In the genomic region with DNA sequence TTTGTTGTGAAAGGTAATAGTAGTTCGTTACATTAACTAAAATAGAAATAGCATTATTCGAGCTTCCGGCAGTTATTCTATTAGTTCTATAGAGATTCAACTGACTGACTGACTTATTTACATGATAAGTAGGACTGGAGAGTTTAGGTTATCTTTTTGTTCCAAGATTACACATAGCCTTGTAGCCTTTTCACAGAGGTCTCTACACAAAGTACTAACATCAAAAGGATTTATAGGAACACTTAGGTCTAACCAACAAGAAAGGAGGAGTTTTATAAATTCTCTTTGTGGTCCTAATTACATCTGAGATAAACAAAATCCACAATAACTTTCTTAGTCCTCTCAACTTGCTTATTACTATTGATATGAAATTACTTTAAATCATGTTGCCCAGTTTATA, we compare ENCODE assay signal across 32 cellular contexts.
"Had no signal": no experiment of that assay in that cellular context is flagged by ENCODE, and none has a peak within 500 bp of the region (broad histone marks: within the 10 kb centered on the region; RNA-seq: fewer than 3 reads in every experiment).

No MANE protein-coding gene starts in this region.

- H3K27me3 ChIP-seq: adrenal gland, ascending aorta, body of pancreas, brain microvascular endothelial cell, breast epithelium, cardiac muscle cell had no signal

- H3K4me1 ChIP-seq: ascending aorta, body of pancreas, breast epithelium had no signal

- H3K9me3 ChIP-seq: adrenal gland, ascending aorta, body of pancreas, breast epithelium had no signal

- FAIRE-seq: astrocyte, bronchial epithelial cell had no signal

- H3K36me3 ChIP-seq: breast epithelium, cardiac muscle cell had no signal

- ATAC-seq: activated naive CD4-positive, alpha-beta T cell treated with anti-CD3 and anti-CD28 coated beads, Interleukin-2, amount 50 U/mL, for 72 hours; activated naive CD8-positive, alpha-beta T cell treated with anti-CD3 and anti-CD28 coated beads, Interleukin-2, amount 50 U/mL, for 24 hours; activated T-cell treated with anti-CD3 and anti-CD28 coated beads, Interleukin-2, amount 50 U/mL, for 4 hours; activated T-cell treated with anti-CD3 and anti-CD28 coated beads, Interleukin-2, amount 50 U/mL, for 72 hours; activated T-helper 17 cell treated with anti-CD3 and anti-CD28 coated beads, Interleukin-2, amount 50 U/mL, for 72 hours; body of pancreas had no signal

- H3K4me3 ChIP-seq: adrenal gland, ascending aorta, body of pancreas, breast epithelium, cardiac muscle cell had no signal

- DNase-seq: activated effector memory CD4-positive, alpha-beta T cell treated with anti-CD3 and anti-CD28 coated beads, Interleukin-2, amount 50 U/mL, for 16 hours; activated effector memory CD4-positive, alpha-beta T cell treated with Interleukin-2 at 50 U/mL for 16 hours; activated gamma-delta T cell; activated gamma-delta T cell treated with Interleukin-2 at 50 U/mL for 16 hours; activated naive CD4-positive, alpha-beta T cell; activated naive CD4-positive, alpha-beta T cell treated with anti-CD3 and anti-CD28 coated beads for 36 hours; activated naive CD4-positive, alpha-beta T cell treated with anti-CD3 and anti-CD28 coated beads, Interleukin-2, amount 10 ng/mL, durations not matched to agents 7 days and 5 days; activated naive CD4-positive, alpha-beta T cell treated with anti-CD3 and anti-CD28 coated beads, Interleukin-2, amount 50 U/mL, for 16 hours; activated naive CD4-positive, alpha-beta T cell treated with Interleukin-2 at 50 U/mL for 16 hours; activated naive CD8-positive, alpha-beta T cell treated with anti-CD3 and anti-CD28 coated beads for 36 hours; activated naive CD8-positive, alpha-beta T cell treated with anti-CD3 and anti-CD28 coated beads, Interleukin-2, amount 10 ng/mL, durations not matched to agents 7 days and 5 days; activated naive CD8-positive, alpha-beta T cell treated with anti-CD3 and anti-CD28 coated beads, Interleukin-2, amount 50 U/mL, for 24 hours; activated T-cell treated with anti-CD3 and anti-CD28 coated beads, Interleukin-2, amount 50 U/mL, for 4 hours; activated T-cell treated with anti-CD3 and anti-CD28 coated beads, Interleukin-2, amount 50 U/mL, for 48 hours; activated T-cell treated with anti-CD3 and anti-CD28 coated beads, Interleukin-2, amount 50 U/mL, for 72 hours; adrenal gland; amniotic stem cell; amygdala; anterior cingulate cortex; aorta; body of pancreas; brain microvascular endothelial cell; caudate nucleus; central memory CD4-positive, alpha-beta T cell; cerebellar nuclear complex had no signal

- H3K27ac ChIP-seq: adrenal gland, ascending aorta, body of pancreas, brain microvascular endothelial cell, breast epithelium, cardiac muscle cell had no signal
